ENCODE assay signal across 17 cellular contexts in genomic region chr18:9694952-9695495, GRCh38.
"Had no signal": no experiment of that assay in that cellular context is flagged by ENCODE, and none has a peak within 500 bp of the region (broad histone marks: within the 10 kb centered on the region; RNA-seq: fewer than 3 reads in every experiment).

No MANE protein-coding gene starts in this region.

- H3K4me3 Mint-ChIP-seq: activated CD4-positive, alpha-beta T cell treated with anti-CD3 and anti-CD28 coated beads for 36 hours; activated CD8-positive, alpha-beta T cell treated with anti-CD3 and anti-CD28 coated beads for 36 hours; activated naive CD8-positive, alpha-beta T cell treated with anti-CD3 and anti-CD28 coated beads, Interleukin-2, amount 50 U/mL, for 24 hours; activated T-helper 1 cell treated with anti-CD3 and anti-CD28 coated beads, Interleukin-12 subunit alpha, Interleukin-12 subunit beta, Interleukin-2, Interleukin-4 antibody, amounts not matched to agents 30 ng/mL and 10 ng/mL and 1 ng/mL, durations not matched to agents 14 hours and 24 hours and 36 hours; nephron progenitor cell had no signal

- H3K27me3 Mint-ChIP-seq: activated CD4-positive, alpha-beta T cell treated with anti-CD3 and anti-CD28 coated beads for 36 hours; activated CD8-positive, alpha-beta T cell treated with anti-CD3 and anti-CD28 coated beads for 36 hours had no signal

- H3K9me3 ChIP-seq: ascending aorta, esophagus muscularis mucosa, pancreas, stomach, thoracic aorta, uterus had no signal

- H3K9me3 Mint-ChIP-seq: activated CD8-positive, alpha-beta T cell treated with anti-CD3 and anti-CD28 coated beads for 36 hours; activated naive CD8-positive, alpha-beta T cell treated with anti-CD3 and anti-CD28 coated beads, Interleukin-2, amount 50 U/mL, for 24 hours; activated T-helper 1 cell treated with anti-CD3 and anti-CD28 coated beads, Interleukin-12 subunit alpha, Interleukin-12 subunit beta, Interleukin-2, Interleukin-4 antibody, amounts not matched to agents 30 ng/mL and 10 ng/mL and 1 ng/mL, durations not matched to agents 14 hours and 24 hours and 36 hours; nephron progenitor cell had no signal

- H3K4me3 ChIP-seq: ascending aorta, esophagus muscularis mucosa, pancreas, stomach, thoracic aorta, uterus had no signal

- H3K4me1 Mint-ChIP-seq: activated CD4-positive, alpha-beta T cell treated with anti-CD3 and anti-CD28 coated beads for 36 hours; activated naive CD8-positive, alpha-beta T cell treated with anti-CD3 and anti-CD28 coated beads, Interleukin-2, amount 50 U/mL, for 24 hours; nephron progenitor cell had no signal

- H3K36me3 ChIP-seq: ascending aorta, esophagus muscularis mucosa, pancreas, stomach, thoracic aorta, uterus had no signal

- H3K27ac ChIP-seq: ascending aorta, esophagus muscularis mucosa, pancreas, stomach, thoracic aorta, uterus had no signal

- H3K27ac Mint-ChIP-seq: activated CD4-positive, alpha-beta T cell treated with anti-CD3 and anti-CD28 coated beads for 36 hours; activated CD8-positive, alpha-beta T cell treated with anti-CD3 and anti-CD28 coated beads for 36 hours; activated naive CD8-positive, alpha-beta T cell treated with anti-CD3 and anti-CD28 coated beads, Interleukin-2, amount 50 U/mL, for 24 hours; activated T-helper 1 cell treated with anti-CD3 and anti-CD28 coated beads, Interleukin-12 subunit alpha, Interleukin-12 subunit beta, Interleukin-2, Interleukin-4 antibody, amounts not matched to agents 30 ng/mL and 10 ng/mL and 1 ng/mL, durations not matched to agents 14 hours and 24 hours and 36 hours; nephron progenitor cell had no signal

- H3K27me3 ChIP-seq: ascending aorta, esophagus muscularis mucosa, pancreas, stomach, uterus had no signal

- H3K4me1 ChIP-seq: ascending aorta, esophagus muscularis mucosa, pancreas, uterus had no signal

- DNase-seq: activated CD4-positive, alpha-beta T cell treated with anti-CD3 and anti-CD28 coated beads for 36 hours; activated CD8-positive, alpha-beta T cell treated with anti-CD3 and anti-CD28 coated beads for 36 hours; activated naive CD4-positive, alpha-beta T cell; activated naive CD8-positive, alpha-beta T cell treated with anti-CD3 and anti-CD28 coated beads, Interleukin-2, amount 50 U/mL, for 24 hours; hypothalamus; left colon; nephron progenitor cell; pancreas; stimulated activated CD4-positive, alpha-beta T cell treated with anti-CD3 and anti-CD28 coated beads, Interleukin-15, amount 100 ng/mL, for 24 hours; stimulated activated CD4-positive, alpha-beta T cell treated with anti-CD3 and anti-CD28 coated beads, Interleukin-4, amount 100 ng/mL, for 24 hours; stomach; T-helper 9 cell; uterus had no signal

- ATAC-seq: activated CD4-positive, alpha-beta T cell treated with anti-CD3 and anti-CD28 coated beads for 36 hours; activated CD8-positive, alpha-beta T cell treated with anti-CD3 and anti-CD28 coated beads for 36 hours; activated naive CD8-positive, alpha-beta T cell treated with anti-CD3 and anti-CD28 coated beads, Interleukin-2, amount 50 U/mL, for 24 hours; left colon; pancreas had no signal
